Comparison of ENCODE assay signal across 12 cellular contexts in genomic region chr3:47365213-47366153, GRCh38. TPM values are rescaled to one million over a fixed set of nuclear protein-coding genes. Genes with fewer than 3 reads are reported as not detected.
DNase-seq lines count a peak whose midpoint lies in the region; ATAC-seq and TF ChIP-seq lines count a peak whose summit lies in the region.
"Had no signal": no experiment of that assay in that cellular context is flagged by ENCODE, and none has a peak within 500 bp of the region (broad histone marks: within the 10 kb centered on the region; RNA-seq: fewer than 3 reads in every experiment).

No MANE protein-coding gene starts in this region.

- DNase-seq in G401 (ENCODE audit: low spot score) (peak; percentile 66), PC-3 (peak; percentile 86), endothelial cell (ENCODE audit: low spot score) (no peak), pulmonary artery endothelial cell (ENCODE audit: low read depth, low spot score) (peak; percentile 56), T-helper 1 cell (no peak), NCI-H1417 (lab: John Stamatoyannopoulos, UW) (no peak)
- DNase-seq in activated CD4-positive, alpha-beta T cell treated with anti-CD3 and anti-CD28 coated beads for 1 hour, result no peak
- DNase-seq: activated T-cell treated with anti-CD3 and anti-CD28 coated beads, Interleukin-2, amount 50 U/mL, for 24 hours; cortex of kidney; RPMI8226 had no signal

- peaks cover 22% of the 10 kb centered on the region for H3K36me3 Mint-ChIP-seq in endothelial cell (ENCODE audit: low read depth, unreplicated experiment)

- H3K79me2 ChIP-seq in PC-3 (ENCODE audit: low read length), result no peaks in the 10 kb centered on the region

- H3F3A ChIP-seq in PC-3 (ENCODE audit: low read length, unreplicated experiment), result no peaks in the 10 kb centered on the region

- no peaks in the 10 kb centered on the region for H3K36me3 ChIP-seq in PC-3 (ENCODE audit: low read depth, low read length)
- H3K36me3 ChIP-seq: tibial nerve had no signal

- peak overlapping the region; percentile 58 for H3K27ac Mint-ChIP-seq in endothelial cell (ENCODE audit: unreplicated experiment)
- H3K27ac Mint-ChIP-seq: activated T-cell treated with anti-CD3 and anti-CD28 coated beads, Interleukin-2, amount 50 U/mL, for 24 hours had no signal

- peaks cover 30% of the 10 kb centered on the region for H3K27me3 Mint-ChIP-seq in endothelial cell (ENCODE audit: unreplicated experiment)
- H3K27me3 Mint-ChIP-seq: activated T-cell treated with anti-CD3 and anti-CD28 coated beads, Interleukin-2, amount 50 U/mL, for 24 hours had no signal

- ATAC-seq in PC-3 (peak; percentile 79), GM18870 (IDR thresholded peaks at IDR 0.05; ENCODE audit: unreplicated experiment) (no peak)

- H3K9me3 Mint-ChIP-seq in endothelial cell (ENCODE audit: unreplicated experiment), result peaks cover 9% of the 10 kb centered on the region

- H3K4me1 Mint-ChIP-seq in endothelial cell (ENCODE audit: unreplicated experiment), result peaks cover 23% of the 10 kb centered on the region

- intact Hi-C loops in PC-3 (cut with micrococcal nuclease), result loop anchor here (2.0 kb wide), 1 partner anchor 31 kb away; no protein-coding TSS in a partner anchor

- H3K27me3 ChIP-seq in PC-3 (ENCODE audit: low read length), result no peaks in the 10 kb centered on the region
- H3K27me3 ChIP-seq: tibial nerve had no signal

- no peaks in the 10 kb centered on the region for H3K9me3 ChIP-seq in PC-3 (ENCODE audit: low read length)
- H3K9me3 ChIP-seq: tibial nerve had no signal

- peak overlapping the region; percentile 25 for H3K4me2 ChIP-seq in PC-3 (ENCODE audit: low read length)

- no peak overlapping the region for H3K27ac ChIP-seq in PC-3 (ENCODE audit: low read length)
- H3K27ac ChIP-seq: tibial nerve had no signal

- H3K9ac ChIP-seq in PC-3 (ENCODE audit: low read length), result no peak overlapping the region

- in situ Hi-C loops in G401 (cut with HindIII; ENCODE audit: low sequenced_read_pairs), result no loop called here

- H3K9me2 ChIP-seq in PC-3 (replicated peaks; ENCODE audit: low read length), result no peaks in the 10 kb centered on the region

- no peaks in the 10 kb centered on the region for H4K20me1 ChIP-seq in PC-3 (ENCODE audit: low read length)

- H3K4me1 ChIP-seq in PC-3 (ENCODE audit: insufficient read depth, low read length), result peaks cover 11% of the 10 kb centered on the region; the same call in 1 of the 2 replicates

- POLR2A ChIA-PET in PC-3 (lab: Charles Lee; ENCODE audit: unreplicated experiment), result interaction anchor here (0.6 kb wide), 1 partner anchor 15 kb away, joined by 5 read pairs; the partner anchor contains the start of gene PTPN23

- no peak overlapping the region for H2AFZ ChIP-seq in PC-3 (ENCODE audit: low read length)

- TF ChIP-seq CTCF in PC-3 (conservative IDR thresholded peaks at IDR 0.05; ENCODE audit: low read depth, low read length) (no peak), endothelial cell (IDR thresholded peaks at IDR 0.05; ENCODE audit: unreplicated experiment) (no peak)

- BruUV-seq in PC-3 (replicated peaks; lab: Mats Ljungman, UMichigan), result no TSS peak

- CTCF ChIA-PET in PC-3 (lab: Charles Lee), result no interaction called here

- no peak overlapping the region for H3K4me3 ChIP-seq in PC-3 (ENCODE audit: low read length)
- H3K4me3 ChIP-seq: tibial nerve had no signal

- H3K4me3 Mint-ChIP-seq in endothelial cell (ENCODE audit: unreplicated experiment), result peak overlapping the region; percentile 17
- H3K4me3 Mint-ChIP-seq: activated T-cell treated with anti-CD3 and anti-CD28 coated beads, Interleukin-2, amount 50 U/mL, for 24 hours had no signal

RNA-seq across cellular contexts. Expression of gene PTPN23, which starts 15.3 kb away (rescaled TPM):
- 6.6 and 9.0 TPM in 2 replicates for total RNA-seq in G401 (2014; rRNA removed; shearing (Covaris generic))
- 22.3 and 28.7 TPM in 2 replicates for total RNA-seq in PC-3 (2014; rRNA removed)
- 47.8 TPM for total RNA-seq in endothelial cell (ENCODE audit: unreplicated experiment)
- total RNA-seq in pulmonary artery endothelial cell, result 11.6 and 15.6 TPM in 2 replicates

Comparison
In these comparisons a context has a peak if more than half of its experiments do, and no peak if none do; other contexts are left out.
1. DNase-seq: peak in G401 (single experiment), PC-3 (single experiment) and pulmonary artery endothelial cell (single experiment); none in endothelial cell (single experiment), T-helper 1 cell (0 of 5), activated CD4-positive, alpha-beta T cell treated with anti-CD3 and anti-CD28 coated beads for 1 hour (single experiment) and NCI-H1417 (0 of 3).